In genomic region chr12:80195143-80195726, GRCh38 we compare ENCODE assay signal across 8 cellular contexts.
A peak's percentile ranks its signal among the peaks of the same experiment; 100 is the strongest.
DNase-seq lines count a peak whose midpoint lies in the region; ATAC-seq, FAIRE-seq and TF ChIP-seq lines count a peak whose summit lies in the region.

No MANE protein-coding gene starts in this region.

- no peak overlapping the region for H3K27ac ChIP-seq in WERI-Rb-1

- peak; percentile 97 for FAIRE-seq in islet of Langerhans (lab: Jason Lieb, UNC)

- no peaks in the 10 kb centered on the region for H3K4me1 Mint-ChIP-seq in natural killer cell treated with Interleukin-12 subunit alpha and Interleukin-12 subunit beta and Interleukin-15 and Interleukin-18, amount 100 ng/mL, for 72 hours (ENCODE audit: low read depth in 2 of 2)

- no peak overlapping the region for H3K4me3 ChIP-seq in WERI-Rb-1 (ENCODE audit: low read depth, low read length)

- H3K4me3 Mint-ChIP-seq in natural killer cell treated with Interleukin-12 subunit alpha and Interleukin-12 subunit beta and Interleukin-15 and Interleukin-18, amount 100 ng/mL, for 72 hours: no peak overlapping the region

- H3K36me3 ChIP-seq in WERI-Rb-1: no peaks in the 10 kb centered on the region

- TF ChIP-seq CTCF in WERI-Rb-1 (IDR thresholded peaks at IDR 0.05; ENCODE audit: low read depth, low read length): peak; percentile 63

- H3K27me3 ChIP-seq in WERI-Rb-1 (ENCODE audit: insufficient read depth, low read depth, severe bottlenecking): no peaks in the 10 kb centered on the region

- H3K27ac Mint-ChIP-seq in natural killer cell treated with Interleukin-12 subunit alpha and Interleukin-12 subunit beta and Interleukin-15 and Interleukin-18, amount 100 ng/mL, for 72 hours: no peak overlapping the region

- H3K27me3 Mint-ChIP-seq in natural killer cell treated with Interleukin-12 subunit alpha and Interleukin-12 subunit beta and Interleukin-15 and Interleukin-18, amount 100 ng/mL, for 72 hours: peaks cover 0 to 2% of the 10 kb centered on the region in 2 donors

- H3K9me3 Mint-ChIP-seq in natural killer cell treated with Interleukin-12 subunit alpha and Interleukin-12 subunit beta and Interleukin-15 and Interleukin-18, amount 100 ng/mL, for 72 hours: no peaks in the 10 kb centered on the region

- H3K36me3 Mint-ChIP-seq in natural killer cell treated with Interleukin-12 subunit alpha and Interleukin-12 subunit beta and Interleukin-15 and Interleukin-18, amount 100 ng/mL, for 72 hours: no peaks in the 10 kb centered on the region

- peak; percentile 26 for DNase-seq in COLO668 (lab: John Stamatoyannopoulos, UW; ENCODE audit: unreplicated experiment)
- peak; percentile 26 for DNase-seq in LoVo (ENCODE audit: low spot score)
- peak; percentile 54 for DNase-seq in WERI-Rb-1
- no peak for DNase-seq in natural killer cell treated with Interleukin-12 subunit alpha and Interleukin-12 subunit beta and Interleukin-15 and Interleukin-18, amount 100 ng/mL, for 72 hours (ENCODE audit: low spot score)
- DNase-seq in MV-4-11 (lab: John Stamatoyannopoulos, UW): no peak

- no peaks in the 10 kb centered on the region for H3K9me3 ChIP-seq in WERI-Rb-1 (ENCODE audit: severe bottlenecking)

- ATAC-seq in GM19372 (IDR thresholded peaks at IDR 0.05; ENCODE audit: low read depth, unreplicated experiment) (peak; percentile 64), HG03457 (IDR thresholded peaks at IDR 0.05; ENCODE audit: unreplicated experiment) (no peak)
- ATAC-seq in natural killer cell treated with Interleukin-12 subunit alpha and Interleukin-12 subunit beta and Interleukin-15 and Interleukin-18, amount 100 ng/mL, for 72 hours: no peak

Comparison
In these comparisons a context has a peak if more than half of its experiments do, and no peak if none do; other contexts are left out.
1. DNase-seq: peak in COLO668 (single experiment), LoVo (single experiment) and WERI-Rb-1 (single experiment); none in natural killer cell treated with Interleukin-12 subunit alpha and Interleukin-12 subunit beta and Interleukin-15 and Interleukin-18, amount 100 ng/mL, for 72 hours (single experiment) and MV-4-11 (single experiment).